In genomic region chr5:142033632-142034567, GRCh38 we compare ENCODE assay signal across 8 cellular contexts. TPM values are rescaled to one million over a fixed set of nuclear protein-coding genes. Genes with fewer than 3 reads are reported as not detected.
DNase-seq lines count a peak whose midpoint lies in the region; ATAC-seq and TF ChIP-seq lines count a peak whose summit lies in the region.
"Not testable (repeated sequence)": the region's sequence is repeated elsewhere in the genome, so short reads cannot be mapped to it uniquely, and the experiment has no call there.

No MANE protein-coding gene starts in this region.

- H3K4me1 Mint-ChIP-seq in CD4-positive, alpha-beta T cell (ENCODE audit: low read depth): peaks cover 21% of the 10 kb centered on the region
- H3K4me1 Mint-ChIP-seq in GM23338: not testable (repeated sequence)
- peaks cover 11% of the 10 kb centered on the region for H3K4me1 Mint-ChIP-seq in T-helper 1 cell treated with Interleukin-12 subunit alpha and Interleukin-12 subunit beta and Interleukin-4 antibody, amounts not matched to agents 30 μg/mL and 1 μg/mL, for 36 hours (ENCODE audit: low read depth)
- peaks cover 21% of the 10 kb centered on the region for H3K4me1 Mint-ChIP-seq in activated CD8-positive, alpha-beta T cell treated with anti-CD3 and anti-CD28 coated beads for 36 hours (ENCODE audit: low read depth)
- H3K4me1 Mint-ChIP-seq in activated naive CD8-positive, alpha-beta T cell treated with anti-CD3 and anti-CD28 coated beads, Interleukin-2, amount 10 ng/mL, durations not matched to agents 7 days and 5 days: peaks cover 18% of the 10 kb centered on the region
- peaks cover 10 to 23% (median 16%) of the 10 kb centered on the region in 4 donors for H3K4me1 Mint-ChIP-seq in naive thymus-derived CD8-positive, alpha-beta T cell

- H3K9me3 ChIP-seq in CD4-positive, alpha-beta T cell (ENCODE audit: control insufficient read depth, low read length): not testable (repeated sequence)

- H3K4me3 Mint-ChIP-seq in CD4-positive, alpha-beta T cell; GM23338; T-helper 1 cell treated with Interleukin-12 subunit alpha and Interleukin-12 subunit beta and Interleukin-4 antibody, amounts not matched to agents 30 μg/mL and 1 μg/mL, for 36 hours: not testable (repeated sequence)
- peak overlapping the region; percentile 6 for H3K4me3 Mint-ChIP-seq in activated CD8-positive, alpha-beta T cell treated with anti-CD3 and anti-CD28 coated beads for 36 hours
- peak overlapping the region; percentile 66 for H3K4me3 Mint-ChIP-seq in activated naive CD8-positive, alpha-beta T cell treated with anti-CD3 and anti-CD28 coated beads, Interleukin-2, amount 10 ng/mL, durations not matched to agents 7 days and 5 days
- peak overlapping the region in 7 of 10 donors; percentile 2 to 60 (median 51) for H3K4me3 Mint-ChIP-seq in naive thymus-derived CD8-positive, alpha-beta T cell

- H3K4me3 ChIP-seq in GM23338: not testable (repeated sequence)

- not testable (repeated sequence) for TF ChIP-seq CTCF in CD4-positive, alpha-beta T cell (IDR thresholded peaks at IDR 0.05); GM23338 (conservative IDR thresholded peaks at IDR 0.05; ENCODE audit: low read depth in 2 of 2); activated CD8-positive, alpha-beta T cell treated with anti-CD3 and anti-CD28 coated beads for 36 hours (IDR thresholded peaks at IDR 0.05)

- ATAC-seq in CD4-positive, alpha-beta T cell (ENCODE audit: poor library complexity); GM23338; activated CD8-positive, alpha-beta T cell treated with anti-CD3 and anti-CD28 coated beads for 36 hours; activated naive CD8-positive, alpha-beta T cell treated with anti-CD3 and anti-CD28 coated beads, Interleukin-2, amount 10 ng/mL, durations not matched to agents 7 days and 5 days (ENCODE audit: low read depth): not testable (repeated sequence)
- peak in 1 of 2 donors; percentile 71 for ATAC-seq in naive thymus-derived CD8-positive, alpha-beta T cell

- H3K79me2 ChIP-seq in GM23338 (replicated peaks; ENCODE audit: insufficient read depth): not testable (repeated sequence)

- intact Hi-C loops in CD4-positive, alpha-beta T cell (cut with DNase I, micrococcal nuclease): loop anchor here in 1 of 2 experiments (5.0 kb wide), 1 partner anchor 38 kb away; no protein-coding TSS in a partner anchor
- intact Hi-C loops in activated CD8-positive, alpha-beta T cell treated with anti-CD3 and anti-CD28 coated beads for 36 hours (cut with micrococcal nuclease): not testable (repeated sequence)

- not testable (repeated sequence) for H3K9me2 ChIP-seq in GM23338 (ENCODE audit: insufficient read depth)

- POLR2A ChIA-PET in CD4-positive, alpha-beta T cell (lab: Charles Lee): interaction anchor here (0.7 to 2.3 kb wide), 10 partner anchors 9 to 111 kb away, joined by 3 to 20 read pairs (median 4); partner anchors contain the start of gene DELE1
- POLR2A ChIA-PET in activated CD8-positive, alpha-beta T cell treated with anti-CD3 and anti-CD28 coated beads for 36 hours (lab: Charles Lee): interaction anchor here (0.6 kb wide), 1 partner anchor 50 kb away, joined by 3 read pairs; no protein-coding TSS in a partner anchor
- POLR2A ChIA-PET in activated naive CD8-positive, alpha-beta T cell treated with anti-CD3 and anti-CD28 coated beads, Interleukin-2, amount 10 ng/mL, durations not matched to agents 7 days and 5 days (lab: Charles Lee): interaction anchor here (0.8 to 1.6 kb wide), 4 partner anchors 9 to 18 kb away, joined by 3 to 6 read pairs (median 4); no protein-coding TSS in a partner anchor
- POLR2A ChIA-PET in naive thymus-derived CD8-positive, alpha-beta T cell (lab: Charles Lee): interaction anchor here (0.6 to 2.9 kb wide), 14 partner anchors 9 to 352 kb away, joined by 3 to 35 read pairs (median 4); partner anchors contain the start of genes NDFIP1 and RNF14

- peak overlapping the region; percentile 90; the same call in 1 of the 2 replicates for H2AFZ ChIP-seq in GM23338

- CTCF ChIA-PET in CD4-positive, alpha-beta T cell (lab: Charles Lee): interaction anchor here (1.1 kb wide), 1 partner anchor 19 kb away, joined by 3 read pairs; no protein-coding TSS in a partner anchor
- CTCF ChIA-PET in activated CD8-positive, alpha-beta T cell treated with anti-CD3 and anti-CD28 coated beads for 36 hours (lab: Charles Lee): interaction anchor here (0.6 to 1.0 kb wide), 2 partner anchors 20 to 154 kb away, joined by 3 read pairs; no protein-coding TSS in a partner anchor

- H3F3A ChIP-seq in GM23338 (replicated peaks; ENCODE audit: low read depth): not testable (repeated sequence)

- H3K4me2 ChIP-seq in GM23338: not testable (repeated sequence)

- H3K4me1 ChIP-seq in GM23338 (ENCODE audit: insufficient read depth): not testable (repeated sequence)

- H3K27ac Mint-ChIP-seq in CD4-positive, alpha-beta T cell: peak overlapping the region; percentile 27
- H3K27ac Mint-ChIP-seq in GM23338: not testable (repeated sequence)
- H3K27ac Mint-ChIP-seq in T-helper 1 cell treated with Interleukin-12 subunit alpha and Interleukin-12 subunit beta and Interleukin-4 antibody, amounts not matched to agents 30 μg/mL and 1 μg/mL, for 36 hours: peak overlapping the region; percentile 53
- H3K27ac Mint-ChIP-seq in activated CD8-positive, alpha-beta T cell treated with anti-CD3 and anti-CD28 coated beads for 36 hours: peak overlapping the region; percentile 50
- H3K27ac Mint-ChIP-seq in activated naive CD8-positive, alpha-beta T cell treated with anti-CD3 and anti-CD28 coated beads, Interleukin-2, amount 10 ng/mL, durations not matched to agents 7 days and 5 days: peak overlapping the region; percentile 72
- H3K27ac Mint-ChIP-seq in naive thymus-derived CD8-positive, alpha-beta T cell: peak overlapping the region in 8 of 10 donors; percentile 66 to 97 (median 86)

- not testable (repeated sequence) for H3K36me3 Mint-ChIP-seq in CD4-positive, alpha-beta T cell (ENCODE audit: low read depth); GM23338 (ENCODE audit: low read depth); T-helper 1 cell treated with Interleukin-12 subunit alpha and Interleukin-12 subunit beta and Interleukin-4 antibody, amounts not matched to agents 30 μg/mL and 1 μg/mL, for 36 hours (ENCODE audit: low read depth); activated CD8-positive, alpha-beta T cell treated with anti-CD3 and anti-CD28 coated beads for 36 hours (ENCODE audit: low read depth); activated naive CD8-positive, alpha-beta T cell treated with anti-CD3 and anti-CD28 coated beads, Interleukin-2, amount 10 ng/mL, durations not matched to agents 7 days and 5 days; naive thymus-derived CD8-positive, alpha-beta T cell

- H3K27me3 ChIP-seq in CD4-positive, alpha-beta T cell (ENCODE audit: control insufficient read depth, insufficient read depth, low read length); GM23338 (ENCODE audit: insufficient read depth): not testable (repeated sequence)

- DNase-seq in CD4-positive, alpha-beta T cell; GM23338 (ENCODE audit: low spot score); activated CD8-positive, alpha-beta T cell treated with anti-CD3 and anti-CD28 coated beads for 36 hours; activated naive CD8-positive, alpha-beta T cell treated with anti-CD3 and anti-CD28 coated beads, Interleukin-2, amount 10 ng/mL, durations not matched to agents 7 days and 5 days: not testable (repeated sequence)
- DNase-seq in NCI-H82 treated with DMSO at 0.1 percent for 48 hours (lab: John Stamatoyannopoulos, UW; ENCODE audit: unreplicated experiment): peak; percentile 66
- DNase-seq in activated effector memory CD4-positive, alpha-beta T cell treated with anti-CD3 and anti-CD28 coated beads, Interleukin-2, amount 50 U/mL, for 16 hours: peak; percentile 19
- peak in 4 of 10 donors; percentile 11 to 67 (median 40) for DNase-seq in naive thymus-derived CD8-positive, alpha-beta T cell

- not testable (repeated sequence) for H3K36me3 ChIP-seq in GM23338 (ENCODE audit: insufficient read depth)

- H3K27me3 Mint-ChIP-seq in CD4-positive, alpha-beta T cell; GM23338 (ENCODE audit: insufficient read depth, low read depth, poor library complexity); T-helper 1 cell treated with Interleukin-12 subunit alpha and Interleukin-12 subunit beta and Interleukin-4 antibody, amounts not matched to agents 30 μg/mL and 1 μg/mL, for 36 hours (ENCODE audit: low read depth); activated CD8-positive, alpha-beta T cell treated with anti-CD3 and anti-CD28 coated beads for 36 hours; activated naive CD8-positive, alpha-beta T cell treated with anti-CD3 and anti-CD28 coated beads, Interleukin-2, amount 10 ng/mL, durations not matched to agents 7 days and 5 days; naive thymus-derived CD8-positive, alpha-beta T cell: not testable (repeated sequence)

- not testable (repeated sequence) for H3K9me3 Mint-ChIP-seq in CD4-positive, alpha-beta T cell; GM23338; T-helper 1 cell treated with Interleukin-12 subunit alpha and Interleukin-12 subunit beta and Interleukin-4 antibody, amounts not matched to agents 30 μg/mL and 1 μg/mL, for 36 hours; activated CD8-positive, alpha-beta T cell treated with anti-CD3 and anti-CD28 coated beads for 36 hours; activated naive CD8-positive, alpha-beta T cell treated with anti-CD3 and anti-CD28 coated beads, Interleukin-2, amount 10 ng/mL, durations not matched to agents 7 days and 5 days; naive thymus-derived CD8-positive, alpha-beta T cell

- H4K20me1 ChIP-seq in GM23338 (replicated peaks; ENCODE audit: insufficient read depth): not testable (repeated sequence)

- not testable (repeated sequence) for H3K27ac ChIP-seq in CD4-positive, alpha-beta T cell (ENCODE audit: low read depth, low read length); GM23338 (ENCODE audit: low read depth)

RNA-seq across cellular contexts. Expression of gene GNPDA1, which starts 21.1 kb away (rescaled TPM):
- total RNA-seq in CD4-positive, alpha-beta T cell: 1 to 10 TPM; 5.8 to 6.6 TPM
- total RNA-seq in GM23338 (2014; rRNA removed; shearing (Covaris generic)): 117 and 149 TPM in 2 replicates
- polyA plus RNA-seq in GM23338 (2016; fragmentation: Nextera tagmentation; extraction: Ambion mirVana): 47.0 and 47.6 TPM in 2 replicates
- total RNA-seq in activated CD8-positive, alpha-beta T cell treated with anti-CD3 and anti-CD28 coated beads for 36 hours: 10 to 100 TPM; 82.4 to 88.3 TPM
- total RNA-seq in activated naive CD8-positive, alpha-beta T cell treated with anti-CD3 and anti-CD28 coated beads, Interleukin-2, amount 10 ng/mL, durations not matched to agents 7 days and 5 days: 10 to 100 TPM; 38.2 to 40.5 TPM
- 10 to 100 TPM; 27.3 to 29.4 TPM for total RNA-seq in naive thymus-derived CD8-positive, alpha-beta T cell
- polyA plus RNA-seq in naive thymus-derived CD8-positive, alpha-beta T cell: 10 to 100 TPM; 40.9 to 51.0 (median 43.9) TPM
